In the genomic region with DNA sequence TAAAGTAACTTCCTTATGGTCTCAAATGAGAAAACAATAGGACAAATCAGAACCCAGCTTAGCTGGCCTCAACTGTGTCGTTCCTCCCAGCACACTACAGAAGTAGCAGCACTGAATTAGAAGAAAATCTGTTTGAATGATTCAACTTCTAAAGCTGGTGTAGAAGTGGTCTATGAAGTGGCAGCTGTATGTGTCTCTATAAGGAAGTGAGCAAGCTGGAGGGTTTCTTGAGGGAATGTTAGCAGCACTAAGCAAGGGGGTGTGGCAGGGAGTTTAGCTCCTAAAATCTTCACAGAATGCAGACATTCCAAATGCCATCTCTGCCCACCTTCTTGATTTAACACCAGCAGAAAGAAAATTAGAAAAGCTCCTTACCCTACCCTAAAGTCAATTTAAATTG, we compare ENCODE assay signal across 8 cellular contexts. TPM values are rescaled to one million over a fixed set of nuclear protein-coding genes. Genes with fewer than 3 reads are reported as not detected.
DNase-seq lines count a peak whose midpoint lies in the region; ATAC-seq and TF ChIP-seq lines count a peak whose summit lies in the region.

No MANE protein-coding gene starts in this region.

- no peaks in the 10 kb centered on the region for H3K36me3 ChIP-seq in DND-41 (ENCODE audit: insufficient read depth, low read length)
- peaks cover 7% of the 10 kb centered on the region for H3K36me3 ChIP-seq in effector memory CD4-positive, alpha-beta T cell (ENCODE audit: control insufficient read depth, insufficient read depth, low read length)
- no peaks in the 10 kb centered on the region for H3K36me3 ChIP-seq in psoas muscle (ENCODE audit: insufficient read depth in 1 of 2, low read depth in 1 of 2)

- H3K4me3 ChIP-seq in DND-41 (ENCODE audit: low read depth in 1 of 2, low read length in 2 of 2), result no peak overlapping the region
- H3K4me3 ChIP-seq in effector memory CD4-positive, alpha-beta T cell (ENCODE audit: insufficient read depth, low read depth, low read length, poor library complexity, severe bottlenecking), result peak overlapping the region; percentile 94
- peak overlapping the region; percentile 84 for H3K4me3 ChIP-seq in psoas muscle

- DNase-seq in DND-41 (no peak), OCI-M1 (lab: John Stamatoyannopoulos, UW) (peak; percentile 55), psoas muscle (no peak), germinal center (ENCODE audit: low spot score) (no peak), putamen (ENCODE audit: low spot score) (no peak), ureter (ENCODE audit: low spot score) (no peak)
- no peak for DNase-seq in effector memory CD4-positive, alpha-beta T cell

- H3K79me2 ChIP-seq in DND-41 (ENCODE audit: insufficient read depth, low read length), result no peaks in the 10 kb centered on the region

- H2AFZ ChIP-seq in DND-41 (ENCODE audit: low read depth, low read length), result no peak overlapping the region

- no peak for TF ChIP-seq CTCF in DND-41 (IDR thresholded peaks at IDR 0.05; ENCODE audit: borderline replicate concordance, extremely low read depth, low read length, poor library complexity, severe bottlenecking)
- no peak for TF ChIP-seq CTCF in psoas muscle (IDR thresholded peaks at IDR 0.05)

- ATAC-seq in DND-41 (ENCODE audit: insufficient read depth, low read depth), result peak; percentile 39; the same call in 2 of the 3 replicates
- no peak for ATAC-seq in psoas muscle
- ATAC-seq in HG02938 (IDR thresholded peaks at IDR 0.05; ENCODE audit: unreplicated experiment), result no peak

- H3K27ac ChIP-seq in DND-41 (ENCODE audit: low read length) (no peak overlapping the region), psoas muscle (peak overlapping the region; percentile 100)
- peak overlapping the region; percentile 99 for H3K27ac ChIP-seq in effector memory CD4-positive, alpha-beta T cell (ENCODE audit: insufficient read depth, low read length, poor library complexity, severe bottlenecking)

- H3K27me3 ChIP-seq in DND-41 (ENCODE audit: insufficient read depth, low read length, poor library complexity) (no peaks in the 10 kb centered on the region), psoas muscle (ENCODE audit: insufficient read depth in 3 of 3, low read length in 2 of 3) (no peaks in the 10 kb centered on the region)
- no peaks in the 10 kb centered on the region for H3K27me3 ChIP-seq in effector memory CD4-positive, alpha-beta T cell (replicated peaks; ENCODE audit: control insufficient read depth, insufficient read depth, low read length, poor library complexity, severe bottlenecking)

- H3K9me3 ChIP-seq in DND-41 (ENCODE audit: insufficient read depth, low read length, severe bottlenecking) (no peaks in the 10 kb centered on the region), psoas muscle (no peaks in the 10 kb centered on the region)
- H3K9me3 ChIP-seq in effector memory CD4-positive, alpha-beta T cell (ENCODE audit: control insufficient read depth, low read length), result no peaks in the 10 kb centered on the region

- WGBS in psoas muscle, 3 donors, result 0 to 3% (median 1%) methylated on average over 1 of the region's 1 CpG

- no peaks in the 10 kb centered on the region for H4K20me1 ChIP-seq in DND-41 (ENCODE audit: insufficient read depth, low read length)

- intact Hi-C loops in psoas muscle (cut with DNase I), result no loop called here

- H3K4me1 ChIP-seq in DND-41 (ENCODE audit: insufficient read depth, low read length), result peaks cover 17% of the 10 kb centered on the region
- H3K4me1 ChIP-seq in effector memory CD4-positive, alpha-beta T cell (ENCODE audit: control insufficient read depth, insufficient read depth, low read length, poor library complexity, severe bottlenecking), result peaks cover 38% of the 10 kb centered on the region
- H3K4me1 ChIP-seq in psoas muscle, result peaks cover 57% of the 10 kb centered on the region

- H3K9ac ChIP-seq in DND-41 (ENCODE audit: low read depth, low read length), result no peak overlapping the region

- no peak overlapping the region for H3K4me2 ChIP-seq in DND-41 (ENCODE audit: insufficient read depth, low read length)

RNA-seq across cellular contexts. Expression of gene KLF9, which starts 4.1 kb away (rescaled TPM):
- total RNA-seq in psoas muscle (100 to 1,000 TPM in 2 of 4 donors, 10 to 100 TPM in 2; 29.5 to 178 (median 94.7) TPM), ureter (64.5 TPM)
- 10 to 100 TPM; 34.1 to 87.0 (median 64.4) TPM for polyA plus RNA-seq in psoas muscle

Comparison
In these comparisons a context has a peak if more than half of its experiments do, and no peak if none do; other contexts are left out.
1. H3K4me3 ChIP-seq: peak in effector memory CD4-positive, alpha-beta T cell (single experiment) and psoas muscle (single experiment); none in DND-41 (0 of 2).